ENCODE assay signal across 10 cellular contexts in the genomic region with DNA sequence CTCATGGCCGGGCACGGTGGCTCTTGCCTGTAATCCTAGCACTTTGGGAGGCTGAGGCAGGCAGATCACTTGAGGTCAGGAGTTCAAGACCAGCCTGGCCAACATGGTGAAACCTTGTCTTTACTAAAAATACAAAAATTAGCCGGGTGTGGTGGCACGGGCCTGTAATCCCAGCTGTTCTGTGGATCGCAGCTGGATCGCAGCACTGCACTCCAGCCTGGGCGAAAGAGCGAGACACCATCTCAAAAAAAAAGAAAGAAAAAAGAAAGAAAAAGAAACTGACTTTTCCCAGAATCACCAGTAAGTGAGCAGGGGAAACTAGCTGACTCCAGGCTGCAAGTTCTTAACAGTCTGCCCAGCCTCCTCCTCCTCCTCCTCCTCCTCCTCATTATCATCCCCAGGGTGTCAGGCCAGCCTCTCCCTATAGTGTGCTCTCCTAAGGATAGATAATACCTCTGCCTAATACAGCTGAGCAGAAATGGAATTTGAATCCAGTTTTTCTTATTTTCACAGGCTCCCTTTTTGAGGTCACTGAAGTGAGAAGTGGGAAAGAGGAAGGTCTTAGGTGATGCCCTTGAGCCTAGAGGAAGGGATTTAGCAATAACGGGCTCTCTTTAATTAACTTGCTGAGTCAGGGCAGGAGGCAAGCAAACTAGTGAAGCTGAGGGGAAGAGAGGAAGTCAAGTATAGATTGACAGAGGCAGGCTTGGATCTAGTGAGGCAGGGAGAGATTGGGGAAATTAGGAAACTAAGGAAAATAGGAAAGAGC. TPM values are rescaled to one million over a fixed set of nuclear protein-coding genes. Genes with fewer than 3 reads are reported as not detected.
A peak's percentile ranks its signal among the peaks of the same experiment; 100 is the strongest.
DNase-seq lines count a peak whose midpoint lies in the region; ATAC-seq lines count a peak whose summit lies in the region.
"Had no signal": no experiment of that assay in that cellular context is flagged by ENCODE, and none has a peak within 500 bp of the region (broad histone marks: within the 10 kb centered on the region; RNA-seq: fewer than 3 reads in every experiment).

No MANE protein-coding gene starts in this region.

- CTCF ChIA-PET in activated CD4-positive, alpha-beta T cell treated with anti-CD3 and anti-CD28 coated beads, Interleukin-2, amount 10 ng/mL, durations not matched to agents 7 days and 5 days (lab: Charles Lee): interaction anchor here (0.5 to 1.4 kb wide), 4 partner anchors 8 to 72 kb away, joined by 3 read pairs; no protein-coding TSS in a partner anchor

- H3K27me3 ChIP-seq in HUES48 (ENCODE audit: control insufficient read depth, insufficient read depth, low read length) (no peaks in the 10 kb centered on the region), skeletal muscle satellite cell (ENCODE audit: control insufficient read depth, insufficient read depth, low read length) (no peaks in the 10 kb centered on the region)

- H3K36me3 Mint-ChIP-seq in activated T-cell treated with anti-CD3 and anti-CD28 coated beads, Interleukin-2, amount 50 U/mL, for 24 hours (ENCODE audit: low read depth): no peaks in the 10 kb centered on the region
- H3K36me3 Mint-ChIP-seq in activated CD4-positive, alpha-beta T cell treated with anti-CD3 and anti-CD28 coated beads, Interleukin-2, amount 10 ng/mL, durations not matched to agents 7 days and 5 days (ENCODE audit: low read depth): no peaks in the 10 kb centered on the region

- H3K9me3 Mint-ChIP-seq in activated T-cell treated with anti-CD3 and anti-CD28 coated beads, Interleukin-2, amount 50 U/mL, for 24 hours: no peaks in the 10 kb centered on the region
- H3K9me3 Mint-ChIP-seq in activated CD4-positive, alpha-beta T cell treated with anti-CD3 and anti-CD28 coated beads, Interleukin-2, amount 10 ng/mL, durations not matched to agents 7 days and 5 days: no peaks in the 10 kb centered on the region

- no peaks in the 10 kb centered on the region for H3K4me1 Mint-ChIP-seq in activated T-cell treated with anti-CD3 and anti-CD28 coated beads, Interleukin-2, amount 50 U/mL, for 24 hours (ENCODE audit: low read depth)
- H3K4me1 Mint-ChIP-seq in activated CD4-positive, alpha-beta T cell treated with anti-CD3 and anti-CD28 coated beads, Interleukin-2, amount 10 ng/mL, durations not matched to agents 7 days and 5 days: no peaks in the 10 kb centered on the region

- peak overlapping the region; percentile 12 for H3K4me2 ChIP-seq in skeletal muscle satellite cell (ENCODE audit: low read length)

- DNase-seq in SIG-M5 (lab: John Stamatoyannopoulos, UW): peak; percentile 84
- DNase-seq in left ventricle myocardium superior: no peak
- no peak for DNase-seq in activated T-cell treated with anti-CD3 and anti-CD28 coated beads, Interleukin-2, amount 50 U/mL, for 24 hours
- DNase-seq in activated CD4-positive, alpha-beta T cell treated with anti-CD3 and anti-CD28 coated beads, Interleukin-2, amount 10 ng/mL, durations not matched to agents 7 days and 5 days: no peak
- no peak for DNase-seq in NCI-H748 treated with DMSO at 0.1 percent for 48 hours (lab: John Stamatoyannopoulos, UW)
- DNase-seq: stimulated activated CD4-positive, alpha-beta T cell treated with anti-CD3 and anti-CD28 coated beads, Interleukin-12 subunit alpha, Interleukin-12 subunit beta, amount 100 ng/mL, for 4 hours; stimulated activated CD8-positive, alpha-beta memory T cell treated with anti-CD3 and anti-CD28 coated beads, Interleukin-4, amount 100 ng/mL, for 48 hours had no signal

- peak; percentile 84 for ATAC-seq in left ventricle myocardium superior
- ATAC-seq in GM21528 (IDR thresholded peaks at IDR 0.05; ENCODE audit: low FRiP score, unreplicated experiment): no peak

- H3K4me1 ChIP-seq in HUES48 (ENCODE audit: control insufficient read depth, insufficient read depth, low read length) (peaks cover 9% of the 10 kb centered on the region), skeletal muscle satellite cell (ENCODE audit: control insufficient read depth, insufficient read depth, low read length) (peaks cover 6% of the 10 kb centered on the region)

- H3K36me3 ChIP-seq in HUES48 (ENCODE audit: control insufficient read depth, insufficient read depth, low read length): no peaks in the 10 kb centered on the region
- H3K36me3 ChIP-seq in skeletal muscle satellite cell (ENCODE audit: insufficient read depth, low read length): no peaks in the 10 kb centered on the region

- intact Hi-C loops in left ventricle myocardium superior (cut with micrococcal nuclease): no loop called here

- H3K9me3 ChIP-seq in HUES48 (ENCODE audit: control insufficient read depth, insufficient read depth, low read length) (no peaks in the 10 kb centered on the region), skeletal muscle satellite cell (replicated peaks; ENCODE audit: low read length) (no peaks in the 10 kb centered on the region)

- no peak overlapping the region for H3K4me3 Mint-ChIP-seq in activated T-cell treated with anti-CD3 and anti-CD28 coated beads, Interleukin-2, amount 50 U/mL, for 24 hours
- no peak overlapping the region for H3K4me3 Mint-ChIP-seq in activated CD4-positive, alpha-beta T cell treated with anti-CD3 and anti-CD28 coated beads, Interleukin-2, amount 10 ng/mL, durations not matched to agents 7 days and 5 days

- peak overlapping the region; percentile 42 for H3K27ac ChIP-seq in HUES48 (ENCODE audit: low read depth, low read length)

- H3K27me3 Mint-ChIP-seq in activated T-cell treated with anti-CD3 and anti-CD28 coated beads, Interleukin-2, amount 50 U/mL, for 24 hours: peaks cover 3% of the 10 kb centered on the region
- H3K27me3 Mint-ChIP-seq in activated CD4-positive, alpha-beta T cell treated with anti-CD3 and anti-CD28 coated beads, Interleukin-2, amount 10 ng/mL, durations not matched to agents 7 days and 5 days: peaks cover 6% of the 10 kb centered on the region

- H3K9ac ChIP-seq in HUES48 (ENCODE audit: low read depth, low read length) (no peak overlapping the region), skeletal muscle satellite cell (ENCODE audit: low read depth, low read length) (no peak overlapping the region)

- POLR2A ChIA-PET in activated CD4-positive, alpha-beta T cell treated with anti-CD3 and anti-CD28 coated beads, Interleukin-2, amount 10 ng/mL, durations not matched to agents 7 days and 5 days (lab: Charles Lee): interaction anchor here (0.5 kb wide), 1 partner anchor 33 kb away, joined by 16 read pairs; no protein-coding TSS in a partner anchor

- H3K4me3 ChIP-seq in HUES48 (ENCODE audit: low read depth, low read length): no peak overlapping the region
- no peak overlapping the region for H3K4me3 ChIP-seq in skeletal muscle satellite cell (ENCODE audit: low read length)

- H3K27ac Mint-ChIP-seq in activated T-cell treated with anti-CD3 and anti-CD28 coated beads, Interleukin-2, amount 50 U/mL, for 24 hours: no peak overlapping the region
- H3K27ac Mint-ChIP-seq in activated CD4-positive, alpha-beta T cell treated with anti-CD3 and anti-CD28 coated beads, Interleukin-2, amount 10 ng/mL, durations not matched to agents 7 days and 5 days: no peak overlapping the region

RNA-seq across cellular contexts. Expression of gene ELF2, which starts 11.8 kb away (rescaled TPM):
- 44.7 TPM for total RNA-seq in left ventricle myocardium superior
- total RNA-seq in skeletal muscle satellite cell (2012; rRNA removed): 19.7 and 21.5 TPM in 2 replicates
- 10 to 100 TPM; 44.5 to 50.6 TPM for total RNA-seq in activated CD4-positive, alpha-beta T cell treated with anti-CD3 and anti-CD28 coated beads, Interleukin-2, amount 10 ng/mL, durations not matched to agents 7 days and 5 days
